In genomic region chr12:49533331-49533730, GRCh38 we compare ENCODE assay signal across 16 cellular contexts. TPM values are rescaled to one million over a fixed set of nuclear protein-coding genes. Genes with fewer than 3 reads are reported as not detected.
DNase-seq lines count a peak whose midpoint lies in the region; ATAC-seq and TF ChIP-seq lines count a peak whose summit lies in the region.
"Had no signal": no experiment of that assay in that cellular context is flagged by ENCODE, and none has a peak within 500 bp of the region (broad histone marks: within the 10 kb centered on the region; RNA-seq: fewer than 3 reads in every experiment).

No MANE protein-coding gene starts in this region.

- TF ChIP-seq POLR2A in stomach (IDR thresholded peaks at IDR 0.05) = no peak

- peak overlapping the region in 1 of 5 donors; percentile 14 for H3K27ac ChIP-seq in stomach
- H3K27ac ChIP-seq: 22Rv1, HL-60, SJCRH30 had no signal

- H3K4me1 ChIP-seq in stomach = peaks cover 9 to 16% (median 10%) of the 10 kb centered on the region in 4 donors

- no peak for TF ChIP-seq CTCF in stomach (IDR thresholded peaks at IDR 0.05)

- intact Hi-C loops in left colon (cut with DNase I, micrococcal nuclease) = no loop called here
- intact Hi-C loops in stomach (cut with DNase I; ENCODE audit: low total_unique reads) = no loop called here

- H3K36me3 ChIP-seq in stomach = no peaks in the 10 kb centered on the region

- 35 to 65% (median 54%) methylated on average over 10 of the region's 10 CpGs for WGBS in stomach, 5 donors

- CTCF ChIA-PET in HEK293T (lab: Yijun Ruan, JAX) = interaction anchor here (0.7 kb wide), 1 partner anchor 244 kb away, joined by 4 read pairs; no protein-coding TSS in a partner anchor

- ATAC-seq in left colon = peak; percentile 14

- POLR2A ChIA-PET in HEK293T (lab: Yijun Ruan, JAX) = interaction anchor here (0.9 kb wide), 1 partner anchor 268 kb away, joined by 3 read pairs; no protein-coding TSS in a partner anchor

- no peak for TF ChIP-seq EP300 in stomach (IDR thresholded peaks at IDR 0.05)

- DNase-seq in NCI-H1417 (lab: John Stamatoyannopoulos, UW) (peak; percentile 66 to 74 (median 73)), NCI-H1417 treated with DMSO at 0.1 percent for 48 hours (lab: John Stamatoyannopoulos, UW) (no peak), NCI-H774 (lab: John Stamatoyannopoulos, UW) (peak; percentile 61), left colon (no peak), stomach (peak; percentile 28), HEK293T (ENCODE audit: extremely low spot score) (no peak), activated T-cell treated with anti-CD3 and anti-CD28 coated beads for 4 hours (no peak), inferior parietal cortex (ENCODE audit: extremely low spot score) (no peak)
- DNase-seq: CD4-positive, CD25-positive, alpha-beta regulatory T cell; EL; NCI-H1105 treated with DMSO at 0.1 percent for 48 hours; NCI-H2029; NCI-H510A treated with DMSO at 0.1 percent for 48 hours; SJCRH30 had no signal

- no peaks in the 10 kb centered on the region for H3K9me3 ChIP-seq in stomach
- H3K9me3 ChIP-seq: SJCRH30 had no signal

- no peak overlapping the region for H3K4me3 ChIP-seq in stomach
- H3K4me3 ChIP-seq: SJCRH30 had no signal

- H3K27me3 ChIP-seq in stomach = peaks cover 0 to 34% (median 14%) of the 10 kb centered on the region in 3 donors

TF ChIP-seq in HEK293T, 16 proteins besides CTCF, POLR2A, EP300 and RAD21:
- TF ChIP-seq SUZ12 (IDR thresholded peaks at IDR 0.05) (no peak), FOXK2 (IDR thresholded peaks at IDR 0.05) (no peak), ARNT (IDR thresholded peaks at IDR 0.05) (no peak), LEF1 (IDR thresholded peaks at IDR 0.05; ENCODE audit: borderline replicate concordance) (no peak), ELF4 (IDR thresholded peaks at IDR 0.05) (no peak)

RNA-seq across cellular contexts. Expression of gene KCNH3, which starts 5.5 kb away (rescaled TPM):
- total RNA-seq in left colon (under 1 TPM in 1 of 2 donors, not detected in 1; 0.14 TPM), stomach (under 1 TPM in 1 of 5 donors, not detected in 4; 0.55 TPM)
- under 1 TPM; 0.25 to 0.61 (median 0.44) TPM for polyA plus RNA-seq in stomach

RNA-seq across cellular contexts. Expression of gene MCRS1, which starts 34.6 kb away (rescaled TPM):
- total RNA-seq in left colon (10 to 100 TPM; 62.3 to 66.1 TPM), stomach (100 to 1,000 TPM in 1 of 5 donors, 10 to 100 TPM in 4; 16.5 to 322 (median 45.6) TPM)
- 10 to 100 TPM; 45.8 to 51.5 (median 51.3) TPM for polyA plus RNA-seq in stomach

Comparison
In these comparisons a context has a peak if more than half of its experiments do, and no peak if none do; other contexts are left out.
1. DNase-seq: peak in NCI-H1417 (3 of 3), NCI-H774 (single experiment) and stomach (single experiment); none in NCI-H1417 treated with DMSO at 0.1 percent for 48 hours (single experiment), left colon (0 of 2), HEK293T (single experiment), activated T-cell treated with anti-CD3 and anti-CD28 coated beads for 4 hours (single experiment) and inferior parietal cortex (single experiment).